Comparison of ENCODE assay signal across 9 cellular contexts in the genomic region with DNA sequence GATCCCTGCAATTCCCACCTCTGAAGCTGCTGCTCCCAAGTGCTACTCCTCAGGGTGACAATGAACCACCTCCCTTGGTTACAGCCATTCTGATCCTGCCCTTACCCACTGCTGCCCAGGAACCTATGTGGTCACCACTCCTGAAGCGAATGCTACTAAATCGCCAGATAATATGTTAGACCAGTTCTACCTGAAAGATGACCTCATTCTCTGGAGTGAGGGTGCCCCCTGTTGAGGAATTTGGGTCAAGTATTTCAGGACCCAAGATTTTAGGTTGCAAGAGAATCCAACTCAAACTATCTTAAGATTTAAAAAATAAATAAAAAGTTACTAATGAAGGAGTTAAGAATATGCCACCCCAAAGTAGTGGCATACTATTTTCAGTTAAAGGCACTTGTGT. TPM values are rescaled to one million over a fixed set of nuclear protein-coding genes. Genes with fewer than 3 reads are reported as not detected.
DNase-seq lines count a peak whose midpoint lies in the region; ATAC-seq and TF ChIP-seq lines count a peak whose summit lies in the region.
"Had no signal": no experiment of that assay in that cellular context is flagged by ENCODE, and none has a peak within 500 bp of the region (broad histone marks: within the 10 kb centered on the region; RNA-seq: fewer than 3 reads in every experiment).

No MANE protein-coding gene starts in this region.

- no peak overlapping the region for H3K9ac ChIP-seq in NT2/D1 (ENCODE audit: insufficient read length, low read depth)

- no peaks in the 10 kb centered on the region for H3K27me3 ChIP-seq in NT2/D1 (ENCODE audit: insufficient read depth, insufficient read length)
- H3K27me3 ChIP-seq in ascending aorta, result no peaks in the 10 kb centered on the region
- H3K27me3 ChIP-seq in testis, result no peaks in the 10 kb centered on the region

- TF ChIP-seq POLR2A in testis (IDR thresholded peaks at IDR 0.05), result no peak

- H3K9me3 ChIP-seq in NT2/D1 (ENCODE audit: insufficient read depth, low read length) (no peaks in the 10 kb centered on the region), ascending aorta (no peaks in the 10 kb centered on the region), testis (no peaks in the 10 kb centered on the region)

- H3K27ac ChIP-seq in ascending aorta (no peak overlapping the region), testis (no peak overlapping the region)
- H3K27ac ChIP-seq: SK-N-MC had no signal

- 59 to 68% methylated on average over 2 of the region's 2 CpGs for WGBS in testis, 2 donors

- intact Hi-C loops in ascending aorta (cut with DNase I), result loop anchor here (5.0 to 10.0 kb wide), 2 partner anchors 62 to 190 kb away; no protein-coding TSS in a partner anchor
- intact Hi-C loops in testis (cut with DNase I; ENCODE audit: low total_unique reads), result no loop called here

- H3K4me3 ChIP-seq in NT2/D1 (ENCODE audit: insufficient read length, low read depth) (no peak overlapping the region), ascending aorta (no peak overlapping the region), testis (no peak overlapping the region)
- H3K4me3 ChIP-seq: SK-N-MC had no signal

- ATAC-seq in GM18870 (IDR thresholded peaks at IDR 0.05; ENCODE audit: unreplicated experiment), result peak; percentile 62
- ATAC-seq in left lobe of liver, result peak; percentile 91
- ATAC-seq in HG02623 (IDR thresholded peaks at IDR 0.05; ENCODE audit: unreplicated experiment), result no peak

- peak; percentile 30 to 51 (median 44) for TF ChIP-seq CTCF in ascending aorta (IDR thresholded peaks at IDR 0.05)
- peak in 2 of 3 experiments; percentile 26 to 37 for TF ChIP-seq CTCF in testis (IDR thresholded peaks at IDR 0.05)

- no peaks in the 10 kb centered on the region for H3K36me3 ChIP-seq in NT2/D1 (ENCODE audit: insufficient read depth, insufficient read length, low read length)
- H3K36me3 ChIP-seq in ascending aorta, result no peaks in the 10 kb centered on the region
- no peaks in the 10 kb centered on the region for H3K36me3 ChIP-seq in testis (ENCODE audit: low read depth, missing control alignments)

- DNase-seq in COLO668 (lab: John Stamatoyannopoulos, UW; ENCODE audit: unreplicated experiment), result peak; percentile 36
- peak; percentile 42 for DNase-seq in NT2/D1 (ENCODE audit: low read depth, low spot score)
- no peak for DNase-seq in ascending aorta (ENCODE audit: low spot score in 2 of 2)
- no peak for DNase-seq in left lobe of liver (ENCODE audit: low spot score)
- peak; percentile 43 for DNase-seq in testis
- DNase-seq in 8988T, result no peak

- no peaks in the 10 kb centered on the region for H3K4me1 ChIP-seq in NT2/D1 (ENCODE audit: insufficient read depth, insufficient read length)
- H3K4me1 ChIP-seq in ascending aorta, result peaks cover 0 to 2% of the 10 kb centered on the region in 2 donors
- no peaks in the 10 kb centered on the region for H3K4me1 ChIP-seq in testis

RNA-seq across cellular contexts. Expression of gene SNAPC3, which starts 5.8 kb away (rescaled TPM):
- total RNA-seq in ascending aorta, result 8.8 TPM
- total RNA-seq in left lobe of liver, result 12.9 TPM
- 100 to 1,000 TPM in 1 of 2 donors, 10 to 100 TPM in 1; 74.2 to 105 TPM for total RNA-seq in testis
- polyA plus RNA-seq in testis (ENCODE audit: insufficient read depth, low read depth, low replicate concordance), result 115 TPM

Comparison
In these comparisons a context has a peak if more than half of its experiments do, and no peak if none do; other contexts are left out.
1. DNase-seq: peak in COLO668 (single experiment), NT2/D1 (single experiment) and testis (single experiment); none in ascending aorta (0 of 2), left lobe of liver (single experiment) and 8988T (single experiment).